Comparison of ENCODE assay signal across 1 cellular context in genomic region chrX:88007873-88008272, GRCh38.
TF ChIP-seq lines count a peak whose summit lies in the region.
"Not testable (repeated sequence)": the region's sequence is repeated elsewhere in the genome, so short reads cannot be mapped to it uniquely, and the experiment has no call there.

No MANE protein-coding gene starts in this region.

- not testable (repeated sequence) for TF ChIP-seq CTCF in HEK293 (tag by site-specific recombination; IDR thresholded peaks at IDR 0.05)

- not testable (repeated sequence) for H3K36me3 ChIP-seq in HEK293 (ENCODE audit: control insufficient read depth in 2 of 2, insufficient read depth in 1 of 2, low read length in 2 of 2)

- H3K27ac ChIP-seq in HEK293 (ENCODE audit: extremely low read depth, low read depth, low read length) = not testable (repeated sequence)

- POLR2A ChIA-PET in HEK293 (lab: Yijun Ruan, JAX) = not testable (repeated sequence)

- CTCF ChIA-PET in HEK293 (lab: Yijun Ruan, JAX) = not testable (repeated sequence)

- not testable (repeated sequence) for H3K9me3 ChIP-seq in HEK293 (ENCODE audit: control insufficient read depth, insufficient read depth, low read depth, low read length)

- H3K4me3 ChIP-seq in HEK293 (ENCODE audit: low read depth, low read length) = not testable (repeated sequence)

- not testable (repeated sequence) for H3K4me1 ChIP-seq in HEK293 (ENCODE audit: control insufficient read depth, insufficient read depth, low read length)

TF ChIP-seq in HEK293, 187 proteins besides CTCF, POLR2A, EP300 and RAD21:
- TF ChIP-seq ZNF280D (tag by site-specific recombination; IDR thresholded peaks at IDR 0.05) (peak; percentile 90; the same call in 1 of the 2 replicates), ZNF146 (tag by site-specific recombination; IDR thresholded peaks at IDR 0.05) (peak; percentile 88)
